1 cellular context compared by ENCODE assay signal in genomic region chr6:122956376-122956775, GRCh38.
TF ChIP-seq lines count a peak whose summit lies in the region.

No MANE protein-coding gene starts in this region.

TF ChIP-seq in GM12878, 131 proteins besides CTCF, POLR2A, EP300 and RAD21:
- no peak for TF ChIP-seq NR2F1 (conservative IDR thresholded peaks at IDR 0.05)
- no peak for TF ChIP-seq SMC3 (IDR thresholded peaks at IDR 0.05; ENCODE audit: borderline replicate concordance, low read length)
- no peak for TF ChIP-seq RAD51 (IDR thresholded peaks at IDR 0.05)
